In genomic region chr2:236610991-236611821, GRCh38 we compare ENCODE assay signal across 14 cellular contexts.
"Had no signal": no experiment of that assay in that cellular context is flagged by ENCODE, and none has a peak within 500 bp of the region (broad histone marks: within the 10 kb centered on the region; RNA-seq: fewer than 3 reads in every experiment).

No MANE protein-coding gene starts in this region.

- H3K4me3 ChIP-seq: coronary artery, spleen, upper lobe of right lung had no signal

- H3K9me3 Mint-ChIP-seq: activated CD4-positive, alpha-beta memory T cell treated with anti-CD3 and anti-CD28 coated beads, Interleukin-2, amount 10 ng/mL, durations not matched to agents 7 days and 5 days; natural killer cell; stimulated activated naive B cell treated with anti-CD40 and anti-IgM and Interleukin-4, amounts not matched to agents 10 μg/mL and 1 μg/mL and 100 μg/mL, for 72 hours had no signal

- ATAC-seq: natural killer cell; right cardiac atrium; stimulated activated naive B cell treated with anti-CD40 and anti-IgM and Interleukin-4, amounts not matched to agents 10 μg/mL and 1 μg/mL and 100 μg/mL, for 72 hours; upper lobe of right lung had no signal

- H3K9me3 ChIP-seq: spleen, upper lobe of right lung had no signal

- H3K36me3 ChIP-seq: spleen, upper lobe of right lung had no signal

- H3K4me1 ChIP-seq: spleen, upper lobe of right lung had no signal

- H3K27me3 ChIP-seq: upper lobe of right lung had no signal

- H3K4me1 Mint-ChIP-seq: activated CD4-positive, alpha-beta memory T cell treated with anti-CD3 and anti-CD28 coated beads, Interleukin-2, amount 10 ng/mL, durations not matched to agents 7 days and 5 days; stimulated activated naive B cell treated with anti-CD40 and anti-IgM and Interleukin-4, amounts not matched to agents 10 μg/mL and 1 μg/mL and 100 μg/mL, for 72 hours had no signal

- H3K36me3 Mint-ChIP-seq: natural killer cell; stimulated activated naive B cell treated with anti-CD40 and anti-IgM and Interleukin-4, amounts not matched to agents 10 μg/mL and 1 μg/mL and 100 μg/mL, for 72 hours had no signal

- H3K4me3 Mint-ChIP-seq: activated CD4-positive, alpha-beta memory T cell treated with anti-CD3 and anti-CD28 coated beads, Interleukin-2, amount 10 ng/mL, durations not matched to agents 7 days and 5 days; natural killer cell; stimulated activated naive B cell treated with anti-CD40 and anti-IgM and Interleukin-4, amounts not matched to agents 10 μg/mL and 1 μg/mL and 100 μg/mL, for 72 hours had no signal

- DNase-seq: activated CD4-positive, alpha-beta memory T cell treated with anti-CD3 and anti-CD28 coated beads, Interleukin-2, amount 10 ng/mL, durations not matched to agents 7 days and 5 days; caudate nucleus; effector CD8-positive, alpha-beta T cell; glutamatergic neuron; natural killer cell; right cardiac atrium; stimulated activated CD4-positive, alpha-beta T cell treated with anti-CD3 and anti-CD28 coated beads, Interleukin-1b, Interleukin-23, amount 100 ng/mL, for 48 hours; stimulated activated naive B cell treated with anti-CD40 and anti-IgM and Interleukin-4, amounts not matched to agents 10 μg/mL and 1 μg/mL and 100 μg/mL, for 72 hours; substantia nigra; T1000; upper lobe of right lung had no signal

- H3K27ac ChIP-seq: coronary artery, spleen, upper lobe of right lung, VCaP had no signal
